In genomic region chr1:53837924-53838653, GRCh38 we compare ENCODE assay signal across 8 cellular contexts. TPM values are rescaled to one million over a fixed set of nuclear protein-coding genes. Genes with fewer than 3 reads are reported as not detected.
DNase-seq lines count a peak whose midpoint lies in the region; ATAC-seq and TF ChIP-seq lines count a peak whose summit lies in the region.

TSS of gene NDC1 (minus strand) at chr1:53838296. CDS start at chr1:53838261, 35 bp downstream.

- TF ChIP-seq POLR2A in GM10847 (IDR thresholded peaks at IDR 0.05; ENCODE audit: extremely low read depth, insufficient read length): peak; percentile 73
- TF ChIP-seq POLR2A in thyroid gland (IDR thresholded peaks at IDR 0.05): peak in 1 of 2 donors; percentile 37

- H3K27ac ChIP-seq in SU-DHL-6 (ENCODE audit: low read depth, low read length): peak within 1 kb of the TSS; percentile 88
- peak within 1 kb of the TSS; percentile 94 to 97 (median 95) for H3K27ac ChIP-seq in thyroid gland

- DNase-seq in NCI-H128 (lab: John Stamatoyannopoulos, UW; ENCODE audit: unreplicated experiment): peak; percentile 90
- DNase-seq in activated naive CD8-positive, alpha-beta T cell treated with anti-CD3 and anti-CD28 coated beads, Interleukin-2, amount 10 ng/mL, durations not matched to agents 7 days and 5 days: peak; percentile 92
- DNase-seq in glutamatergic neuron: peak; percentile 90
- DNase-seq in osteocyte (ENCODE audit: extremely low spot score, unreplicated experiment): peak; percentile 95
- DNase-seq in thyroid gland: peak; percentile 85 to 88

- H3K9me2 ChIP-seq in SU-DHL-6 (replicated peaks; ENCODE audit: insufficient read depth, low read length): no peaks in the 10 kb centered on the region

- peak; percentile 90 for ATAC-seq in HG02678 (IDR thresholded peaks at IDR 0.05; ENCODE audit: unreplicated experiment)
- ATAC-seq in activated naive CD8-positive, alpha-beta T cell treated with anti-CD3 and anti-CD28 coated beads, Interleukin-2, amount 10 ng/mL, durations not matched to agents 7 days and 5 days (ENCODE audit: low read depth): peak; percentile 93

- peak within 1 kb of the TSS; percentile 98 for H3K27ac Mint-ChIP-seq in activated naive CD8-positive, alpha-beta T cell treated with anti-CD3 and anti-CD28 coated beads, Interleukin-2, amount 10 ng/mL, durations not matched to agents 7 days and 5 days
- H3K27ac Mint-ChIP-seq in glutamatergic neuron (ENCODE audit: unreplicated experiment): peak within 1 kb of the TSS; percentile 92
- H3K27ac Mint-ChIP-seq in osteocyte (ENCODE audit: unreplicated experiment): peak within 1 kb of the TSS; percentile 97

- H3K4me1 Mint-ChIP-seq in activated naive CD8-positive, alpha-beta T cell treated with anti-CD3 and anti-CD28 coated beads, Interleukin-2, amount 10 ng/mL, durations not matched to agents 7 days and 5 days: peaks cover 23% of the 10 kb centered on the region
- H3K4me1 Mint-ChIP-seq in glutamatergic neuron (ENCODE audit: low read depth, unreplicated experiment): no peaks in the 10 kb centered on the region
- peaks cover 13% of the 10 kb centered on the region for H3K4me1 Mint-ChIP-seq in osteocyte (ENCODE audit: unreplicated experiment)

- peaks cover 6% of the 10 kb centered on the region in 2 donors for H3K4me1 ChIP-seq in thyroid gland

- H3K9ac ChIP-seq in SU-DHL-6 (ENCODE audit: low read length): peak within 1 kb of the TSS; percentile 84

- no peaks in the 10 kb centered on the region for H3K9me3 ChIP-seq in SU-DHL-6 (ENCODE audit: insufficient read depth, low read length)
- H3K9me3 ChIP-seq in thyroid gland: no peaks in the 10 kb centered on the region

- intact Hi-C loops in thyroid gland (cut with DNase I): no loop called here

- H3K36me3 ChIP-seq in SU-DHL-6 (ENCODE audit: low read length) (no peaks in the 10 kb centered on the region), thyroid gland (no peaks in the 10 kb centered on the region)

- H3K79me2 ChIP-seq in SU-DHL-6 (ENCODE audit: insufficient read depth, low read length): peaks cover 51% of the 10 kb centered on the region

- H3K4me3 ChIP-seq in SU-DHL-6 (ENCODE audit: insufficient read depth, low read length, poor library complexity, severe bottlenecking) (peak within 1 kb of the TSS; percentile 67), thyroid gland (replicated peaks in 1 of 3) (peak within 1 kb of the TSS; percentile 62 to 97 (median 68))

- no peaks in the 10 kb centered on the region for H3K27me3 ChIP-seq in SU-DHL-6 (ENCODE audit: low read length)
- no peaks in the 10 kb centered on the region for H3K27me3 ChIP-seq in thyroid gland

- TF ChIP-seq CTCF in SU-DHL-6 (IDR thresholded peaks at IDR 0.05; ENCODE audit: insufficient read depth, low read length, poor library complexity, severe bottlenecking) (no peak), glutamatergic neuron (IDR thresholded peaks at IDR 0.05; ENCODE audit: partially characterized antibody, unreplicated experiment) (no peak), osteocyte (IDR thresholded peaks at IDR 0.05) (peak; percentile 35), thyroid gland (IDR thresholded peaks at IDR 0.05) (peak in 1 of 6 experiments; percentile 24)

- peaks cover 3% of the 10 kb centered on the region for H3K27me3 Mint-ChIP-seq in activated naive CD8-positive, alpha-beta T cell treated with anti-CD3 and anti-CD28 coated beads, Interleukin-2, amount 10 ng/mL, durations not matched to agents 7 days and 5 days
- peaks cover 4% of the 10 kb centered on the region for H3K27me3 Mint-ChIP-seq in glutamatergic neuron (ENCODE audit: unreplicated experiment)
- H3K27me3 Mint-ChIP-seq in osteocyte (ENCODE audit: unreplicated experiment): no peaks in the 10 kb centered on the region

- WGBS in thyroid gland, 2 donors: 0% methylated on average over 26 to 30 of the region's 59 CpGs

- H3K36me3 Mint-ChIP-seq in activated naive CD8-positive, alpha-beta T cell treated with anti-CD3 and anti-CD28 coated beads, Interleukin-2, amount 10 ng/mL, durations not matched to agents 7 days and 5 days: peaks cover 14% of the 10 kb centered on the region
- H3K36me3 Mint-ChIP-seq in glutamatergic neuron (ENCODE audit: unreplicated experiment) (no peaks in the 10 kb centered on the region), osteocyte (ENCODE audit: unreplicated experiment) (no peaks in the 10 kb centered on the region)

- no peaks in the 10 kb centered on the region for H4K20me1 ChIP-seq in SU-DHL-6 (ENCODE audit: low read depth, low read length)

- peak within 1 kb of the TSS; percentile 99 for H3K4me3 Mint-ChIP-seq in activated naive CD8-positive, alpha-beta T cell treated with anti-CD3 and anti-CD28 coated beads, Interleukin-2, amount 10 ng/mL, durations not matched to agents 7 days and 5 days
- H3K4me3 Mint-ChIP-seq in glutamatergic neuron (ENCODE audit: unreplicated experiment) (peak within 1 kb of the TSS; percentile 90), osteocyte (ENCODE audit: unreplicated experiment) (peak within 1 kb of the TSS; percentile 95)

- peak within 1 kb of the TSS; percentile 87 for H3K4me2 ChIP-seq in SU-DHL-6 (ENCODE audit: low read depth, low read length, poor library complexity, severe bottlenecking)

- H2AFZ ChIP-seq in SU-DHL-6 (ENCODE audit: low read depth, low read length, severe bottlenecking): peak within 1 kb of the TSS; percentile 98

- POLR2A ChIA-PET in activated naive CD8-positive, alpha-beta T cell treated with anti-CD3 and anti-CD28 coated beads, Interleukin-2, amount 10 ng/mL, durations not matched to agents 7 days and 5 days (lab: Charles Lee): interaction anchor here (0.6 to 2.2 kb wide), 4 partner anchors 22 to 471 kb away, joined by 3 to 23 read pairs (median 4); partner anchors contain the start of genes IFT25, LRRC42, TCEANC2 and TMEM59

- peaks cover 17% of the 10 kb centered on the region for H3F3A ChIP-seq in SU-DHL-6 (ENCODE audit: insufficient read depth)

- H3K9me3 Mint-ChIP-seq in activated naive CD8-positive, alpha-beta T cell treated with anti-CD3 and anti-CD28 coated beads, Interleukin-2, amount 10 ng/mL, durations not matched to agents 7 days and 5 days: peaks cover 4% of the 10 kb centered on the region
- H3K9me3 Mint-ChIP-seq in glutamatergic neuron (ENCODE audit: unreplicated experiment): peaks cover 3% of the 10 kb centered on the region
- H3K9me3 Mint-ChIP-seq in osteocyte (ENCODE audit: unreplicated experiment): no peaks in the 10 kb centered on the region

RNA-seq across cellular contexts. Expression of gene NDC1, which starts in this region (rescaled TPM):
- total RNA-seq in activated naive CD8-positive, alpha-beta T cell treated with anti-CD3 and anti-CD28 coated beads, Interleukin-2, amount 10 ng/mL, durations not matched to agents 7 days and 5 days: 10 to 100 TPM; 19.0 to 19.5 TPM
- 10.6 TPM for total RNA-seq in glutamatergic neuron (ENCODE audit: unreplicated experiment)
- total RNA-seq in osteocyte: 9.8 and 10.7 TPM in 2 replicates
- 10 to 100 TPM; 10.4 to 15.4 (median 11.9) TPM for total RNA-seq in thyroid gland

Comparison
In these comparisons a context has a peak if more than half of its experiments do, and no peak if none do; other contexts are left out.
1. Peak in every context shown above with its lines: DNase-seq, ATAC-seq, H3K4me3 ChIP-seq and H3K27ac ChIP-seq.